1 cellular context compared by ENCODE assay signal in the genomic region with DNA sequence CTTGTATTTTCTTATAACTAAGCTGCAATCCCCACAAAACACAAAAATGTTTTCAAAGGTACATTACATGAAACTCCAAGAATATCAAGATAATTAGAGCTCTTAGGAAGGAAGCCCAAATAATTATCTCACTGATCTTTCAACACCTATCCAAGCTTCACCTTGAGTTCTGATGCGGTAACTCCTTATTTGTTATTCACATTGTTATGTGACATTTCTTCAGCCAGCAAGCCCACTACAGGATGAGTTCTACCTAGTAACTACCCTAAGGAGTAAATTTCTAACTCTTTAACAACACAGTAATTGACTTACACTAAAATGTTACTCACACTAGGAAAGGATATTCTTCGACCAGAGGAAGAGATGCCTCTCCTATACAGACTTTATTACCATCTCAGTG.
TF ChIP-seq lines count a peak whose summit lies in the region.

No MANE protein-coding gene starts in this region.

TF ChIP-seq in K562, 482 proteins besides CTCF, POLR2A, EP300 and RAD21:
- TF ChIP-seq, protein P1, sequence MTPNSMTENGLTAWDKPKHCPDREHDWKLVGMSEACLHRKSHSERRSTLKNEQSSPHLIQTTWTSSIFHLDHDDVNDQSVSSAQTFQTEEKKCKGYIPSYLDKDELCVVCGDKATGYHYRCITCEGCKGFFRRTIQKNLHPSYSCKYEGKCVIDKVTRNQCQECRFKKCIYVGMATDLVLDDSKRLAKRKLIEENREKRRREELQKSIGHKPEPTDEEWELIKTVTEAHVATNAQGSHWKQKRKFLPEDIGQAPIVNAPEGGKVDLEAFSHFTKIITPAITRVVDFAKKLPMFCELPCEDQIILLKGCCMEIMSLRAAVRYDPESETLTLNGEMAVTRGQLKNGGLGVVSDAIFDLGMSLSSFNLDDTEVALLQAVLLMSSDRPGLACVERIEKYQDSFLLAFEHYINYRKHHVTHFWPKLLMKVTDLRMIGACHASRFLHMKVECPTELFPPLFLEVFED (CRISPR knock-in tag; conservative IDR thresholded peaks at IDR 0.05) = no peak
- TF ChIP-seq BCL6 (CRISPR knock-in tag; IDR thresholded peaks at IDR 0.05) (no peak), MEIS2 (IDR thresholded peaks at IDR 0.05; ENCODE audit: partially characterized antibody) (peak; percentile 21)
